In genomic region chr17:39153541-39154111, GRCh38 we compare ENCODE assay signal across 1 cellular context.
TF ChIP-seq lines count a peak whose summit lies in the region.

No MANE protein-coding gene starts in this region.

TF ChIP-seq in HepG2, 621 proteins besides CTCF, POLR2A, EP300 and RAD21 (continued from another document and continues in another):
- TF ChIP-seq ZNF646 (CRISPR knock-in tag; IDR thresholded peaks at IDR 0.05) (0 out of 2 replicates have a peak, but pooled peaks have one; percentile 3), ELF1 (CRISPR knock-in tag; IDR thresholded peaks at IDR 0.05) (peak; percentile 33; the same call in 1 of the 2 replicates), ZNF33A (CRISPR knock-in tag; IDR thresholded peaks at IDR 0.05; ENCODE audit: borderline replicate concordance) (0 out of 2 replicates have a peak, but pooled peaks have one; percentile 76), KLF6 (CRISPR knock-in tag; IDR thresholded peaks at IDR 0.05) (no peak; the same call in none of the 2 replicates), ZBTB33 (CRISPR knock-in tag; IDR thresholded peaks at IDR 0.05) (peak; percentile 61), ZNF414 (CRISPR knock-in tag; IDR thresholded peaks at IDR 0.05) (peak; percentile 32; the same call in 1 of the 2 replicates), RELA (CRISPR knock-in tag; IDR thresholded peaks at IDR 0.05) (peak; percentile 70; the same call in 1 of the 2 replicates), ATAD3A (CRISPR knock-in tag; IDR thresholded peaks at IDR 0.05) (no peak), ARHGAP35 (CRISPR knock-in tag; IDR thresholded peaks at IDR 0.05; ENCODE audit: borderline replicate concordance) (no peak), ZNF143 (CRISPR knock-in tag; IDR thresholded peaks at IDR 0.05) (no peak), ZBTB44 (CRISPR knock-in tag; IDR thresholded peaks at IDR 0.05) (no peak), MAF1 (CRISPR knock-in tag; IDR thresholded peaks at IDR 0.05; ENCODE audit: borderline replicate concordance) (peak; percentile 99), SOX5 (CRISPR knock-in tag; IDR thresholded peaks at IDR 0.05; ENCODE audit: borderline replicate concordance) (0 out of 2 replicates have a peak, but pooled peaks have one; percentile 22), NFE2 (CRISPR knock-in tag; IDR thresholded peaks at IDR 0.05) (no peak), CBX1 (IDR thresholded peaks at IDR 0.05; ENCODE audit: low read depth) (peak; percentile 61), ZNF235 (CRISPR knock-in tag; IDR thresholded peaks at IDR 0.05; ENCODE audit: borderline replicate concordance) (no peak; the same call in 1 of the 2 replicates), ZNF546 (CRISPR knock-in tag; conservative IDR thresholded peaks at IDR 0.05) (peak; percentile 6; the same call in 1 of the 2 replicates), ZKSCAN5 (CRISPR knock-in tag; IDR thresholded peaks at IDR 0.05) (no peak), ZNF331 (CRISPR knock-in tag; IDR thresholded peaks at IDR 0.05) (peak; percentile 89), ZKSCAN8 (CRISPR knock-in tag; IDR thresholded peaks at IDR 0.05; ENCODE audit: borderline replicate concordance) (0 out of 2 replicates have a peak, but pooled peaks have one; percentile 57), NR2F2 (IDR thresholded peaks at IDR 0.05; ENCODE audit: borderline replicate concordance, low read depth) (peak; percentile 53; the same call in 1 of the 2 replicates), HMG20A (CRISPR knock-in tag; IDR thresholded peaks at IDR 0.05; ENCODE audit: borderline replicate concordance) (no peak), NFKB2 (CRISPR knock-in tag; IDR thresholded peaks at IDR 0.05; ENCODE audit: borderline replicate concordance) (peak; percentile 63), MYPOP (CRISPR knock-in tag; IDR thresholded peaks at IDR 0.05) (peak; percentile 43), RFXAP (CRISPR knock-in tag; IDR thresholded peaks at IDR 0.05; ENCODE audit: borderline replicate concordance) (peak; percentile 12; the same call in 1 of the 2 replicates), SMC3 (IDR thresholded peaks at IDR 0.05; ENCODE audit: low read length) (peak; percentile 28), ZNF337 (CRISPR knock-in tag; IDR thresholded peaks at IDR 0.05; ENCODE audit: borderline replicate concordance, low read depth) (0 out of 2 replicates have a peak, but pooled peaks have one; percentile 20), TFDP2 (CRISPR knock-in tag; IDR thresholded peaks at IDR 0.05) (0 out of 2 replicates have a peak, but pooled peaks have one; percentile 4), HMGXB4 (CRISPR knock-in tag; IDR thresholded peaks at IDR 0.05; ENCODE audit: borderline replicate concordance in 1 of 2, low read depth in 1 of 2) (peak; percentile 94 to 96), IKZF5 (CRISPR knock-in tag; IDR thresholded peaks at IDR 0.05) (peak; percentile 28), GTF2F1 (IDR thresholded peaks at IDR 0.05; ENCODE audit: low read length) (peak; percentile 80; the same call in 1 of the 2 replicates), THAP8 (CRISPR knock-in tag; IDR thresholded peaks at IDR 0.05; ENCODE audit: borderline replicate concordance) (no peak), HNF1B (CRISPR knock-in tag; IDR thresholded peaks at IDR 0.05) (peak; percentile 62; the same call in 1 of the 2 replicates), ZNF24 (IDR thresholded peaks at IDR 0.05) (peak; percentile 99), FOXA1 (IDR thresholded peaks at IDR 0.05) (no peak), FOXA1 (CRISPR knock-in tag; IDR thresholded peaks at IDR 0.05) (0 out of 2 replicates have a peak, but pooled peaks have one; percentile 12), SAP130 (CRISPR knock-in tag; IDR thresholded peaks at IDR 0.05; ENCODE audit: low read depth) (peak; percentile 45), REPIN1 (CRISPR knock-in tag; IDR thresholded peaks at IDR 0.05; ENCODE audit: borderline replicate concordance, low read depth) (no peak), ZSCAN29 (CRISPR knock-in tag; conservative IDR thresholded peaks at IDR 0.05) (0 out of 2 replicates have a peak, but pooled peaks have one; percentile 44), SRF (IDR thresholded peaks at IDR 0.05; ENCODE audit: low read depth, low read length) (0 out of 2 replicates have a peak, but pooled peaks have one; percentile 31), EZH2 (conservative IDR thresholded peaks at IDR 0.05; ENCODE audit: low read depth, low read length) (no peak), NCOR1 (IDR thresholded peaks at IDR 0.05; ENCODE audit: borderline replicate concordance, low read length) (peak; percentile 71), MAFG (CRISPR knock-in tag; IDR thresholded peaks at IDR 0.05) (no peak)
